Comparison of ENCODE assay signal across 1 cellular context in the genomic region with DNA sequence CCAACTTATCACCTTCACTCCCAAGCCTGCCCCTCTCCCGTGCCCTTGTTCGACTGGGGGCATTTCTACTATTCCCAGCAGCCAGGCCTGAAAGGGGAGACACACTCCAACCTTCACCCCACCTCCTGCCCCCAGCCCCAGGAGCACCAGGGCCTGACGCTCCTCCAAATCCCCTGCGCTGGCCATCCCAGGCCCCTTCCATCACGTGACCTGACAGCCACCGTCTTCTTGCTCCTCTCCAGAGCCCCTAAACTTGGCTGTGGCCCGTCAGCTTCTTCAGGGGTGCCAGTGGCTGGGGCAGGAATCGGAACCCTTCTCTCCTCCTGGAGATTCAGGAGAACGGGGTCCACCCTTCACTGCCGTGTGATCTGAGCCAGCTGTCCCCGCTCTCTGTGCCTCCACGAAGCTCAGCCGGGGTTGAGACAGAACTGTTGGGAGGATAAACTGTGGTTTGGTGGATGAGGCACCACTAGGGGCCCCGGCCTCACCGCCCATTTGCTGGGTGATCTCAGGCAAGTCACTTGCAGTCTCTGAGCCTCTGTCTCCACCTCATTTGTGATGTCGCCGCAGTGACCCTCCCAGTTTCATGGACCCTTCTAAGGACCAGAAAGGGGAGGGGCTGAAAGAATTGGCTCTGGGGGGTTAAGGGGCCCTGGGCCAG.
TF ChIP-seq lines count a peak whose summit lies in the region.

No MANE protein-coding gene starts in this region.

TF ChIP-seq in HepG2, 621 proteins besides CTCF, POLR2A, EP300 and RAD21 (continued from another document):
- TF ChIP-seq, protein P1, sequence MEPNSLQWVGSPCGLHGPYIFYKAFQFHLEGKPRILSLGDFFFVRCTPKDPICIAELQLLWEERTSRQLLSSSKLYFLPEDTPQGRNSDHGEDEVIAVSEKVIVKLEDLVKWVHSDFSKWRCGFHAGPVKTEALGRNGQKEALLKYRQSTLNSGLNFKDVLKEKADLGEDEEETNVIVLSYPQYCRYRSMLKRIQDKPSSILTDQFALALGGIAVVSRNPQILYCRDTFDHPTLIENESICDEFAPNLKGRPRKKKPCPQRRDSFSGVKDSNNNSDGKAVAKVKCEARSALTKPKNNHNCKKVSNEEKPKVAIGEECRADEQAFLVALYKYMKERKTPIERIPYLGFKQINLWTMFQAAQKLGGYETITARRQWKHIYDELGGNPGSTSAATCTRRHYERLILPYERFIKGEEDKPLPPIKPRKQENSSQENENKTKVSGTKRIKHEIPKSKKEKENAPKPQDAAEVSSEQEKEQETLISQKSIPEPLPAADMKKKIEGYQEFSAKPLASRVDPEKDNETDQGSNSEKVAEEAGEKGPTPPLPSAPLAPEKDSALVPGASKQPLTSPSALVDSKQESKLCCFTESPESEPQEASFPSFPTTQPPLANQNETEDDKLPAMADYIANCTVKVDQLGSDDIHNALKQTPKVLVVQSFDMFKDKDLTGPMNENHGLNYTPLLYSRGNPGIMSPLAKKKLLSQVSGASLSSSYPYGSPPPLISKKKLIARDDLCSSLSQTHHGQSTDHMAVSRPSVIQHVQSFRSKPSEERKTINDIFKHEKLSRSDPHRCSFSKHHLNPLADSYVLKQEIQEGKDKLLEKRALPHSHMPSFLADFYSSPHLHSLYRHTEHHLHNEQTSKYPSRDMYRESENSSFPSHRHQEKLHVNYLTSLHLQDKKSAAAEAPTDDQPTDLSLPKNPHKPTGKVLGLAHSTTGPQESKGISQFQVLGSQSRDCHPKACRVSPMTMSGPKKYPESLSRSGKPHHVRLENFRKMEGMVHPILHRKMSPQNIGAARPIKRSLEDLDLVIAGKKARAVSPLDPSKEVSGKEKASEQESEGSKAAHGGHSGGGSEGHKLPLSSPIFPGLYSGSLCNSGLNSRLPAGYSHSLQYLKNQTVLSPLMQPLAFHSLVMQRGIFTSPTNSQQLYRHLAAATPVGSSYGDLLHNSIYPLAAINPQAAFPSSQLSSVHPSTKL (CRISPR knock-in tag; IDR thresholded peaks at IDR 0.05): no peak
- TF ChIP-seq RFXAP (CRISPR knock-in tag; IDR thresholded peaks at IDR 0.05; ENCODE audit: borderline replicate concordance): no peak
- no peak for TF ChIP-seq ZNF790 (CRISPR knock-in tag; IDR thresholded peaks at IDR 0.05; ENCODE audit: borderline replicate concordance)
- no peak for TF ChIP-seq DMAP1 (CRISPR knock-in tag; IDR thresholded peaks at IDR 0.05)
- TF ChIP-seq ZNF652 (CRISPR knock-in tag; IDR thresholded peaks at IDR 0.05; ENCODE audit: borderline replicate concordance, low read depth): no peak
- TF ChIP-seq, protein P2, sequence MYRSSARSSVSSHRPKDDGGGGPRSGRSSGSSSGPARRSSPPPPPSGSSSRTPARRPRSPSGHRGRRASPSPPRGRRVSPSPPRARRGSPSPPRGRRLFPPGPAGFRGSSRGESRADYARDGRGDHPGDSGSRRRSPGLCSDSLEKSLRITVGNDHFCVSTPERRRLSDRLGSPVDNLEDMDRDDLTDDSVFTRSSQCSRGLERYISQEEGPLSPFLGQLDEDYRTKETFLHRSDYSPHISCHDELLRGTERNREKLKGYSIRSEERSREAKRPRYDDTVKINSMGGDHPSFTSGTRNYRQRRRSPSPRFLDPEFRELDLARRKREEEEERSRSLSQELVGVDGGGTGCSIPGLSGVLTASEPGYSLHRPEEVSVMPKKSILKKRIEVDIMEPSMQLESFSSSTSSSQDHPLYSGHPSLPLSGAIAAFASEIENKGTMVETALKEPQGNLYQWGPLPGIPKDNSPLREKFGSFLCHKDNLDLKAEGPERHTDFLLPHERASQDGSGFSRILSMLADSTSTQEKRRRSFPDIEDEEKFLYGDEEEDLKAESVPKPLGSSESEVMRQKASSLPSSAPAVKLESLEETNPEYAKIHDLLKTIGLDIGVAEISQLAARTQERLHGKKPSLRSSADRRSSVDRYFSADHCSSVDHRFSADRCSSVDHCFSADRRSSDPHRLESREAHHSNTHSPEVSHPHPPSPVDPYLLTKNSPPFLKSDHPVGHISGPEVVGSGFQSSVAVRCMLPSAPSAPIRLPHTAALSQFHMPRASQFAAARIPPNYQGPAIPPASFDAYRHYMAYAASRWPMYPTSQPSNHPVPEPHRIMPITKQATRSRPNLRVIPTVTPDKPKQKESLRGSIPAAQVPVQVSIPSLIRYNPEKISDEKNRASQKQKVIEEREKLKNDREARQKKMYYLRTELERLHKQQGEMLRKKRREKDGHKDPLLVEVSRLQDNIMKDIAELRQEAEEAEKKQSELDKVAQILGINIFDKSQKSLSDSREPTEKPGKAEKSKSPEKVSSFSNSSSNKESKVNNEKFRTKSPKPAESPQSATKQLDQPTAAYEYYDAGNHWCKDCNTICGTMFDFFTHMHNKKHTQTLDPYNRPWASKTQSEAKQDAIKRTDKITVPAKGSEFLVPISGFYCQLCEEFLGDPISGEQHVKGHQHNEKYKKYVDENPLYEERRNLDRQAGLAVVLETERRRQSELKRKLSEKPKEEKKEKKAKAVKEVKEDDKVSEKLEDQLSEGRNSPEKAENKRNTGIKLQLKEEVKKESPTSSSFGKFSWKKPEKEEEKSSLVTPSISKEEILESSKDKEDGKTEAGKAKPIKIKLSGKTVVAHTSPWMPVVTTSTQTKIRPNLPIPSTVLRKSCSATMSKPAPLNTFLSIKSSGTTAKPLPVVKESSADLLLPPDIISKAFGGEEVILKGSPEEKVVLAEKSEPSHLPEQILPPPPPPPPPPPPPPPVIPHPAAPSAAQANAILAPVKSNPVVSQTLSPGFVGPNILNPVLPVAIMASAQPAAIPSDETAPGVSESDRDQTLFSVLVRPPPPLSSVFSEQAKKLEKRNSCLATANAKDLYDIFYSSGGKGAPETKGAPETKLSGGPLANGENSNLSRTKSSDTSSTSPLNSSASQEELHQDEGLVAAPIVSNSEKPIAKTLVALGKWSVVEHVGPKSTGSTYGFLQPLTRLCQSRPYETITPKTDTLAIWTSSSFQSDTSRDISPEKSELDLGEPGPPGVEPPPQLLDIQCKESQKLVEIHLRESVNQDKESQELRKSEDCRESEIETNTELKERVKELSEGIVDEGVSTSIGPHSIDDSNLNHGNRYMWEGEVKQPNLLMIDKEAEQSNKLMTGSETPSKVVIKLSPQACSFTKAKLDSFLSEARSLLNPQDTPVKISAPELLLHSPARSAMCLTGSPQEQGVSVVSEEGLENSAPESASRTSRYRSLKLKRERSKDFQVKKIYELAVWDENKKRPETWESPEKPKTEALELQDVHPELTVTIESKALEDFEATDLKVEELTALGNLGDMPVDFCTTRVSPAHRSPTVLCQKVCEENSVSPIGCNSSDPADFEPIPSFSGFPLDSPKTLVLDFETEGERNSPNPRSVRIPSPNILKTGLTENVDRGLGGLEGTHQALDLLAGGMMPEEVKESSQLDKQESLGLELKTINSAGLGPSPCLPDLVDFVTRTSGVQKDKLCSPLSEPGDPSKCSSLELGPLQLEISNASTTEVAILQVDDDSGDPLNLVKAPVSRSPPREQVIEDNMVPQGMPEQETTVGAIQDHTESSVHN (CRISPR knock-in tag; IDR thresholded peaks at IDR 0.05): no peak
- no peak for TF ChIP-seq TCF7 (IDR thresholded peaks at IDR 0.05; ENCODE audit: low read depth)
- TF ChIP-seq RAD51 (IDR thresholded peaks at IDR 0.05; ENCODE audit: borderline replicate concordance): peak; percentile 43; the same call in 1 of the 2 replicates
- TF ChIP-seq ZNF768 (CRISPR knock-in tag; IDR thresholded peaks at IDR 0.05): peak; percentile 98
- TF ChIP-seq SMARCE1 (IDR thresholded peaks at IDR 0.05; ENCODE audit: borderline replicate concordance): no peak
- TF ChIP-seq, protein P3, sequence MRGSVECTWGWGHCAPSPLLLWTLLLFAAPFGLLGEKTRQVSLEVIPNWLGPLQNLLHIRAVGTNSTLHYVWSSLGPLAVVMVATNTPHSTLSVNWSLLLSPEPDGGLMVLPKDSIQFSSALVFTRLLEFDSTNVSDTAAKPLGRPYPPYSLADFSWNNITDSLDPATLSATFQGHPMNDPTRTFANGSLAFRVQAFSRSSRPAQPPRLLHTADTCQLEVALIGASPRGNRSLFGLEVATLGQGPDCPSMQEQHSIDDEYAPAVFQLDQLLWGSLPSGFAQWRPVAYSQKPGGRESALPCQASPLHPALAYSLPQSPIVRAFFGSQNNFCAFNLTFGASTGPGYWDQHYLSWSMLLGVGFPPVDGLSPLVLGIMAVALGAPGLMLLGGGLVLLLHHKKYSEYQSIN (CRISPR knock-in tag; IDR thresholded peaks at IDR 0.05; ENCODE audit: borderline replicate concordance): no peak
- TF ChIP-seq FOXM1 (CRISPR knock-in tag; IDR thresholded peaks at IDR 0.05): no peak
- TF ChIP-seq, protein P4, sequence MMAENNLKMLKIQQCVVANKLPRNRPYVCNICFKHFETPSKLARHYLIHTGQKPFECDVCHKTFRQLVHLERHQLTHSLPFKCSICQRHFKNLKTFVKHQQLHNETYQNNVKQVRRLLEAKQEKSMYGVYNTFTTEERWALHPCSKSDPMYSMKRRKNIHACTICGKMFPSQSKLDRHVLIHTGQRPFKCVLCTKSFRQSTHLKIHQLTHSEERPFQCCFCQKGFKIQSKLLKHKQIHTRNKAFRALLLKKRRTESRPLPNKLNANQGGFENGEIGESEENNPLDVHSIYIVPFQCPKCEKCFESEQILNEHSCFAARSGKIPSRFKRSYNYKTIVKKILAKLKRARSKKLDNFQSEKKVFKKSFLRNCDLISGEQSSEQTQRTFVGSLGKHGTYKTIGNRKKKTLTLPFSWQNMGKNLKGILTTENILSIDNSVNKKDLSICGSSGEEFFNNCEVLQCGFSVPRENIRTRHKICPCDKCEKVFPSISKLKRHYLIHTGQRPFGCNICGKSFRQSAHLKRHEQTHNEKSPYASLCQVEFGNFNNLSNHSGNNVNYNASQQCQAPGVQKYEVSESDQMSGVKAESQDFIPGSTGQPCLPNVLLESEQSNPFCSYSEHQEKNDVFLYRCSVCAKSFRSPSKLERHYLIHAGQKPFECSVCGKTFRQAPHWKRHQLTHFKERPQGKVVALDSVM (CRISPR knock-in tag; IDR thresholded peaks at IDR 0.05): no peak
- TF ChIP-seq HDAC6 (IDR thresholded peaks at IDR 0.05; ENCODE audit: low read depth, low read length): no peak
- TF ChIP-seq, protein P5, sequence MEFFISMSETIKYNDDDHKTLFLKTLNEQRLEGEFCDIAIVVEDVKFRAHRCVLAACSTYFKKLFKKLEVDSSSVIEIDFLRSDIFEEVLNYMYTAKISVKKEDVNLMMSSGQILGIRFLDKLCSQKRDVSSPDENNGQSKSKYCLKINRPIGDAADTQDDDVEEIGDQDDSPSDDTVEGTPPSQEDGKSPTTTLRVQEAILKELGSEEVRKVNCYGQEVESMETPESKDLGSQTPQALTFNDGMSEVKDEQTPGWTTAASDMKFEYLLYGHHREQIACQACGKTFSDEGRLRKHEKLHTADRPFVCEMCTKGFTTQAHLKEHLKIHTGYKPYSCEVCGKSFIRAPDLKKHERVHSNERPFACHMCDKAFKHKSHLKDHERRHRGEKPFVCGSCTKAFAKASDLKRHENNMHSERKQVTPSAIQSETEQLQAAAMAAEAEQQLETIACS (CRISPR knock-in tag; IDR thresholded peaks at IDR 0.05): no peak
- no peak for TF ChIP-seq ARHGAP35 (CRISPR knock-in tag; IDR thresholded peaks at IDR 0.05; ENCODE audit: borderline replicate concordance)
- TF ChIP-seq, protein P6, sequence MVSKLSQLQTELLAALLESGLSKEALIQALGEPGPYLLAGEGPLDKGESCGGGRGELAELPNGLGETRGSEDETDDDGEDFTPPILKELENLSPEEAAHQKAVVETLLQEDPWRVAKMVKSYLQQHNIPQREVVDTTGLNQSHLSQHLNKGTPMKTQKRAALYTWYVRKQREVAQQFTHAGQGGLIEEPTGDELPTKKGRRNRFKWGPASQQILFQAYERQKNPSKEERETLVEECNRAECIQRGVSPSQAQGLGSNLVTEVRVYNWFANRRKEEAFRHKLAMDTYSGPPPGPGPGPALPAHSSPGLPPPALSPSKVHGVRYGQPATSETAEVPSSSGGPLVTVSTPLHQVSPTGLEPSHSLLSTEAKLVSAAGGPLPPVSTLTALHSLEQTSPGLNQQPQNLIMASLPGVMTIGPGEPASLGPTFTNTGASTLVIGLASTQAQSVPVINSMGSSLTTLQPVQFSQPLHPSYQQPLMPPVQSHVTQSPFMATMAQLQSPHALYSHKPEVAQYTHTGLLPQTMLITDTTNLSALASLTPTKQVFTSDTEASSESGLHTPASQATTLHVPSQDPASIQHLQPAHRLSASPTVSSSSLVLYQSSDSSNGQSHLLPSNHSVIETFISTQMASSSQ (IDR thresholded peaks at IDR 0.05; ENCODE audit: low read depth): no peak
- TF ChIP-seq, protein P6 (CRISPR knock-in tag; IDR thresholded peaks at IDR 0.05; ENCODE audit: borderline replicate concordance): no peak
- no peak for TF ChIP-seq EHMT2 (IDR thresholded peaks at IDR 0.05; ENCODE audit: borderline replicate concordance, low read depth, low read length)
